ENCODE assay signal across 8 cellular contexts in genomic region chr1:25922633-25923567, GRCh38. TPM values are rescaled to one million over a fixed set of nuclear protein-coding genes. Genes with fewer than 3 reads are reported as not detected.
DNase-seq lines count a peak whose midpoint lies in the region; ATAC-seq and TF ChIP-seq lines count a peak whose summit lies in the region.

No MANE protein-coding gene starts in this region.

- H3K9me3 Mint-ChIP-seq in T-helper 1 cell treated with Interleukin-12 subunit alpha and Interleukin-12 subunit beta and Interleukin-4 antibody, amounts not matched to agents 30 μg/mL and 1 μg/mL, for 36 hours, result no peaks in the 10 kb centered on the region

- intact Hi-C loops in A673 (cut with micrococcal nuclease; ENCODE audit: unreplicated experiment), result no loop called here

- ATAC-seq in GM18870 (IDR thresholded peaks at IDR 0.05; ENCODE audit: unreplicated experiment), result no peak

- H3K9me3 ChIP-seq in A673 (ENCODE audit: low read depth, low read length, poor library complexity, severe bottlenecking), result no peaks in the 10 kb centered on the region

- H3K4me3 Mint-ChIP-seq in T-helper 1 cell treated with Interleukin-12 subunit alpha and Interleukin-12 subunit beta and Interleukin-4 antibody, amounts not matched to agents 30 μg/mL and 1 μg/mL, for 36 hours, result peak overlapping the region; percentile 77

- H3K27me3 ChIP-seq in A673 (replicated peaks; ENCODE audit: insufficient read depth, low read depth, low read length, poor library complexity), result no peaks in the 10 kb centered on the region
- H3K27me3 ChIP-seq in H7 (ENCODE audit: control insufficient read depth, insufficient read depth, low read length), result no peaks in the 10 kb centered on the region

- no peaks in the 10 kb centered on the region for H3K36me3 ChIP-seq in A673 (ENCODE audit: insufficient read depth, low read length, poor library complexity, severe bottlenecking)
- no peaks in the 10 kb centered on the region for H3K36me3 ChIP-seq in H7 (replicated peaks; ENCODE audit: control insufficient read depth, insufficient read depth, low read length)

- peaks cover 50% of the 10 kb centered on the region for H3K27me3 Mint-ChIP-seq in T-helper 1 cell treated with Interleukin-12 subunit alpha and Interleukin-12 subunit beta and Interleukin-4 antibody, amounts not matched to agents 30 μg/mL and 1 μg/mL, for 36 hours (ENCODE audit: low read depth)

- H3K4me3 ChIP-seq in A673 (ENCODE audit: low read depth, low read length, poor library complexity, severe bottlenecking) (peak overlapping the region; percentile 52), H7 (ENCODE audit: insufficient read depth, low read depth, low read length) (peak overlapping the region; percentile 77)

- POLR2A ChIA-PET in A673 (lab: Charles Lee; ENCODE audit: low non-redundant PET), result interaction anchor here (0.5 kb wide), 1 partner anchor 17 kb away, joined by 3 read pairs; the partner anchor contains the start of gene STMN1

- BruUV-seq in A673 (replicated peaks; lab: Mats Ljungman, UMichigan), result no TSS peak

- H3K27ac ChIP-seq in A673 (ENCODE audit: low read depth, low read length, poor library complexity, severe bottlenecking), result peak overlapping the region; percentile 27

- peaks cover 14% of the 10 kb centered on the region for H3K4me1 Mint-ChIP-seq in T-helper 1 cell treated with Interleukin-12 subunit alpha and Interleukin-12 subunit beta and Interleukin-4 antibody, amounts not matched to agents 30 μg/mL and 1 μg/mL, for 36 hours (ENCODE audit: low read depth)

- DNase-seq in A673 (ENCODE audit: low spot score) (peak; percentile 70), H7 (peak; percentile 80), astrocyte of the hippocampus (ENCODE audit: low read depth, low spot score) (peak; percentile 61), hypothalamus (lab: John Stamatoyannopoulos, UW) (peak in 42 of 51 donors; percentile 16 to 80 (median 54)), putamen (ENCODE audit: low spot score) (peak; percentile 78), NCI-H345 (lab: John Stamatoyannopoulos, UW) (no peak)

- H3K27ac Mint-ChIP-seq in T-helper 1 cell treated with Interleukin-12 subunit alpha and Interleukin-12 subunit beta and Interleukin-4 antibody, amounts not matched to agents 30 μg/mL and 1 μg/mL, for 36 hours, result no peak overlapping the region

- no peak for TF ChIP-seq CTCF in A673 (conservative IDR thresholded peaks at IDR 0.05; ENCODE audit: low read depth, low read length)

- CTCF ChIA-PET in A673 (lab: Charles Lee), result no interaction called here

- H3K36me3 Mint-ChIP-seq in T-helper 1 cell treated with Interleukin-12 subunit alpha and Interleukin-12 subunit beta and Interleukin-4 antibody, amounts not matched to agents 30 μg/mL and 1 μg/mL, for 36 hours (ENCODE audit: low read depth), result peaks cover under 1% of the 10 kb centered on the region

- peaks cover 10% of the 10 kb centered on the region for H3K4me1 ChIP-seq in A673 (ENCODE audit: insufficient read depth, low read length, poor library complexity, severe bottlenecking)

RNA-seq across cellular contexts. Expression of gene STMN1, which starts 16.7 kb away (rescaled TPM):
- 920 and 933 TPM in 2 replicates for total RNA-seq in A673 (2021)
- 388 and 484 TPM in 2 replicates for total RNA-seq in H7 (2014; rRNA removed; shearing (Covaris generic))

RNA-seq across cellular contexts. Expression of gene PAQR7, which starts 47.4 kb away (rescaled TPM):
- 2.9 and 3.0 TPM in 2 replicates for total RNA-seq in A673 (2021)
- total RNA-seq in H7 (2014; rRNA removed; shearing (Covaris generic)), result 7.9 and 8.2 TPM in 2 replicates
